1 cellular context compared by ENCODE assay signal in the genomic region with DNA sequence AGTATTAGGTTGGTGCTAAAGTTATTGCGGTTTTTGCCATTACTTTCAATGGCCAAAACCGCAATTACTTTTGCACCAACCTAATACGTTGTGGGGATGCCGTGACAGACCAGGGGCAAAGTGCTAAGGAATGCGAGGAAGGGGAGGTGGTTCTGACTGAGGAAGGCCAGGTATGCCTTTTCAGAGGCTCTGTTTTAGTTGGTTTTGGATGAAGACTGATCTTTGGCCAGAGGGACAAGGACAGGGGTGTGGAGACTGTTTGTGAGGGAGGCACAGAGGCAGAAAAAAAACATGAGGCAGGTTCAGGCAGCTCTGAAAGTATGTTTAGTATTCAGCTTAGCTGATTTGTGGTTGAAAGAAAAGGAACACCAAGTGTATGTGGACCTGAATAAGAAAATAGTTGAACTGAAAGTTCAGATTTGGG.
TF ChIP-seq lines count a peak whose summit lies in the region.

No MANE protein-coding gene starts in this region.

TF ChIP-seq in HepG2, 621 proteins besides CTCF, POLR2A, EP300 and RAD21 (continued from another document):
- TF ChIP-seq, protein P1, sequence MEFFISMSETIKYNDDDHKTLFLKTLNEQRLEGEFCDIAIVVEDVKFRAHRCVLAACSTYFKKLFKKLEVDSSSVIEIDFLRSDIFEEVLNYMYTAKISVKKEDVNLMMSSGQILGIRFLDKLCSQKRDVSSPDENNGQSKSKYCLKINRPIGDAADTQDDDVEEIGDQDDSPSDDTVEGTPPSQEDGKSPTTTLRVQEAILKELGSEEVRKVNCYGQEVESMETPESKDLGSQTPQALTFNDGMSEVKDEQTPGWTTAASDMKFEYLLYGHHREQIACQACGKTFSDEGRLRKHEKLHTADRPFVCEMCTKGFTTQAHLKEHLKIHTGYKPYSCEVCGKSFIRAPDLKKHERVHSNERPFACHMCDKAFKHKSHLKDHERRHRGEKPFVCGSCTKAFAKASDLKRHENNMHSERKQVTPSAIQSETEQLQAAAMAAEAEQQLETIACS (CRISPR knock-in tag; IDR thresholded peaks at IDR 0.05) = no peak
- TF ChIP-seq GLI4 (CRISPR knock-in tag; IDR thresholded peaks at IDR 0.05; ENCODE audit: borderline replicate concordance) (no peak), PAF1 (CRISPR knock-in tag; IDR thresholded peaks at IDR 0.05) (no peak), KMT2B (CRISPR knock-in tag; IDR thresholded peaks at IDR 0.05) (no peak), ZSCAN25 (CRISPR knock-in tag; IDR thresholded peaks at IDR 0.05) (0 out of 2 replicates have a peak, but pooled peaks have one; percentile 34), ZBTB7B (CRISPR knock-in tag; IDR thresholded peaks at IDR 0.05) (0 out of 2 replicates have a peak, but pooled peaks have one; percentile 23), SOX13 (IDR thresholded peaks at IDR 0.05) (no peak), SOX13 (CRISPR knock-in tag; conservative IDR thresholded peaks at IDR 0.05 in 1 of 2, IDR thresholded peaks at IDR 0.05 in 1 of 2) (0 out of 4 replicates have a peak, but pooled peaks of 1 of the 2 experiments have one; percentile 5), ZFP82 (CRISPR knock-in tag; IDR thresholded peaks at IDR 0.05; ENCODE audit: borderline replicate concordance) (no peak), FOXP1 (IDR thresholded peaks at IDR 0.05) (no peak), FOXP1 (CRISPR knock-in tag; IDR thresholded peaks at IDR 0.05) (no peak), ZNF619 (CRISPR knock-in tag; IDR thresholded peaks at IDR 0.05) (0 out of 2 replicates have a peak, but pooled peaks have one; percentile 50), ETV5 (CRISPR knock-in tag; IDR thresholded peaks at IDR 0.05; ENCODE audit: borderline replicate concordance) (no peak), ZNF7 (CRISPR knock-in tag; IDR thresholded peaks at IDR 0.05) (no peak), SOX6 (IDR thresholded peaks at IDR 0.05) (no peak), SOX6 (CRISPR knock-in tag; IDR thresholded peaks at IDR 0.05) (0 out of 2 replicates have a peak, but pooled peaks have one; percentile 42), LCORL (IDR thresholded peaks at IDR 0.05) (no peak), LCORL (CRISPR knock-in tag; IDR thresholded peaks at IDR 0.05) (peak; percentile 42; the same call in 1 of the 2 replicates), HOXA3 (CRISPR knock-in tag; IDR thresholded peaks at IDR 0.05) (0 out of 2 replicates have a peak, but pooled peaks have one; percentile 20)
- TF ChIP-seq, protein P2, sequence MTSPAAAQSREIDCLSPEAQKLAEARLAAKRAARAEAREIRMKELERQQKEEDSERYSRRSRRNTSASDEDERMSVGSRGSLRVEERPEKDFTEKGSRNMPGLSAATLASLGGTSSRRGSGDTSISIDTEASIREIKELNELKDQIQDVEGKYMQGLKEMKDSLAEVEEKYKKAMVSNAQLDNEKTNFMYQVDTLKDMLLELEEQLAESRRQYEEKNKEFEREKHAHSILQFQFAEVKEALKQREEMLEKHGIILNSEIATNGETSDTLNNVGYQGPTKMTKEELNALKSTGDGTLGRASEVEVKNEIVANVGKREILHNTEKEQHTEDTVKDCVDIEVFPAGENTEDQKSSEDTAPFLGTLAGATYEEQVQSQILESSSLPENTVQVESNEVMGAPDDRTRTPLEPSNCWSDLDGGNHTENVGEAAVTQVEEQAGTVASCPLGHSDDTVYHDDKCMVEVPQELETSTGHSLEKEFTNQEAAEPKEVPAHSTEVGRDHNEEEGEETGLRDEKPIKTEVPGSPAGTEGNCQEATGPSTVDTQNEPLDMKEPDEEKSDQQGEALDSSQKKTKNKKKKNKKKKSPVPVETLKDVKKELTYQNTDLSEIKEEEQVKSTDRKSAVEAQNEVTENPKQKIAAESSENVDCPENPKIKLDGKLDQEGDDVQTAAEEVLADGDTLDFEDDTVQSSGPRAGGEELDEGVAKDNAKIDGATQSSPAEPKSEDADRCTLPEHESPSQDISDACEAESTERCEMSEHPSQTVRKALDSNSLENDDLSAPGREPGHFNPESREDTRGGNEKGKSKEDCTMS (CRISPR knock-in tag; conservative IDR thresholded peaks at IDR 0.05) = no peak
- TF ChIP-seq, protein P3, sequence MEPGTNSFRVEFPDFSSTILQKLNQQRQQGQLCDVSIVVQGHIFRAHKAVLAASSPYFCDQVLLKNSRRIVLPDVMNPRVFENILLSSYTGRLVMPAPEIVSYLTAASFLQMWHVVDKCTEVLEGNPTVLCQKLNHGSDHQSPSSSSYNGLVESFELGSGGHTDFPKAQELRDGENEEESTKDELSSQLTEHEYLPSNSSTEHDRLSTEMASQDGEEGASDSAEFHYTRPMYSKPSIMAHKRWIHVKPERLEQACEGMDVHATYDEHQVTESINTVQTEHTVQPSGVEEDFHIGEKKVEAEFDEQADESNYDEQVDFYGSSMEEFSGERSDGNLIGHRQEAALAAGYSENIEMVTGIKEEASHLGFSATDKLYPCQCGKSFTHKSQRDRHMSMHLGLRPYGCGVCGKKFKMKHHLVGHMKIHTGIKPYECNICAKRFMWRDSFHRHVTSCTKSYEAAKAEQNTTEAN (CRISPR knock-in tag; conservative IDR thresholded peaks at IDR 0.05) = no peak
- TF ChIP-seq, protein P4, sequence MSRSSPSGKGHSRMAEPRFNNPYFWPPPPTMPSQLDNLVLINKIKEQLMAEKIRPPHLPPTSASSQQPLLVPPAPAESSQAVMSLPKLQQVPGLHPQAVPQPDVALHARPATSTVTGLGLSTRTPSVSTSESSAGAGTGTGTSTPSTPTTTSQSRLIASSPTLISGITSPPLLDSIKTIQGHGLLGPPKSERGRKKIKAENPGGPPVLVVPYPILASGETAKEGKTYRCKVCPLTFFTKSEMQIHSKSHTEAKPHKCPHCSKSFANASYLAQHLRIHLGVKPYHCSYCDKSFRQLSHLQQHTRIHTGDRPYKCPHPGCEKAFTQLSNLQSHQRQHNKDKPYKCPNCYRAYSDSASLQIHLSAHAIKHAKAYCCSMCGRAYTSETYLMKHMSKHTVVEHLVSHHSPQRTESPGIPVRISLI (CRISPR knock-in tag; IDR thresholded peaks at IDR 0.05; ENCODE audit: borderline replicate concordance) = peak; percentile 83; the same call in 1 of the 2 replicates
- TF ChIP-seq, protein P5, sequence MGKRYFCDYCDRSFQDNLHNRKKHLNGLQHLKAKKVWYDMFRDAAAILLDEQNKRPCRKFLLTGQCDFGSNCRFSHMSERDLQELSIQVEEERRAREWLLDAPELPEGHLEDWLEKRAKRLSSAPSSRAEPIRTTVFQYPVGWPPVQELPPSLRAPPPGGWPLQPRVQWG (CRISPR knock-in tag; IDR thresholded peaks at IDR 0.05; ENCODE audit: borderline replicate concordance, low read depth) = no peak
TF ChIP-seq in HepG2: peak in this region for 35.
